30 cellular contexts compared by ENCODE assay signal in the genomic region with DNA sequence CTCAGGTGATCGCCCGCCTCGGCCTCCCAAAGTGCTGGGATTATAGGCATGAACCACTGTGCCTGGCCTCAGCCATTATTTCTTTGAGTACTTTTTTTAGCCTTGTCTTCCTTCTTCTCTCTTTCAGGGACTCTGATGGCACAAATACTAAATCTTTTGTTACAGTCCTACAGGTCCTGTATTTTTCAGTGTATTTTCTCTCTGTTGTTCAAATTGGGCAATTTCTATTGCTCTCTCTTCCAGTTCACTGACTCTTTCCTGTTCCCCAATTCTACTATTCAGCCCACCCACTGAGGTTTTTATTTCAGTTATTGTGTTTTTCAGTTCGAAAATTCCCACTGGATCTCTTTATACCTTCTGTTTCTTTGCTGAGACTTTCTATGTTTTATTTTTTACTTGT.
"Had no signal": no experiment of that assay in that cellular context is flagged by ENCODE, and none has a peak within 500 bp of the region (broad histone marks: within the 10 kb centered on the region; RNA-seq: fewer than 3 reads in every experiment).

No MANE protein-coding gene starts in this region.

- H3K27me3 ChIP-seq: brain microvascular endothelial cell, dorsolateral prefrontal cortex had no signal

- H3K36me3 ChIP-seq: brain microvascular endothelial cell, WERI-Rb-1 had no signal

- ATAC-seq: activated CD4-positive, CD25-positive, alpha-beta regulatory T cell treated with anti-CD3 and anti-CD28 coated beads, Interleukin-2, amount 50 U/mL, for 24 hours; activated CD8-positive, alpha-beta T cell treated with anti-CD3 and anti-CD28 coated beads for 36 hours; activated T-cell treated with anti-CD3 and anti-CD28 coated beads, Interleukin-2, amount 50 U/mL, for 4 hours; activated T-helper 17 cell treated with anti-CD3 and anti-CD28 coated beads, Interleukin-2, amount 50 U/mL, for 72 hours; esophagus mucosa; T-helper 17 cell had no signal

- H3K27ac Mint-ChIP-seq: activated B cell treated with CpG ODN at 0.5 μM for 24 hours; activated CD8-positive, alpha-beta T cell treated with anti-CD3 and anti-CD28 coated beads for 36 hours; activated naive CD8-positive, alpha-beta T cell; activated T-helper 17 cell treated with anti-CD3 and anti-CD28 coated beads, Interleukin-2, amount 50 U/mL, for 72 hours; dendritic cell treated with granulocyte-macrophage colony-stimulating factor and Interleukin-4, amounts not matched to agents 40 ng/mL and 50 ng/mL, for 4 days; endodermal cell; T-helper 2 cell treated with Interferon-gamma antibody and Interleukin-4, amounts not matched to agents 5 μg/mL and 100 μg/mL, for 36 hours had no signal

- H3K4me1 Mint-ChIP-seq: activated T-helper 17 cell treated with anti-CD3 and anti-CD28 coated beads, Interleukin-2, amount 50 U/mL, for 72 hours; central memory CD8-positive, alpha-beta T cell; endodermal cell; T-helper 17 cell had no signal

- H3K27ac ChIP-seq: brain microvascular endothelial cell, coronary artery, dorsolateral prefrontal cortex, WERI-Rb-1 had no signal

- H3K9me3 Mint-ChIP-seq: activated B cell treated with CpG ODN at 0.5 μM for 24 hours; activated CD8-positive, alpha-beta T cell treated with anti-CD3 and anti-CD28 coated beads for 36 hours; activated T-cell treated with anti-CD3 and anti-CD28 coated beads, Interleukin-2, amount 50 U/mL, for 4 hours; activated T-helper 17 cell treated with anti-CD3 and anti-CD28 coated beads, Interleukin-2, amount 50 U/mL, for 72 hours; central memory CD8-positive, alpha-beta T cell; dendritic cell treated with granulocyte-macrophage colony-stimulating factor and Interleukin-4, amounts not matched to agents 40 ng/mL and 50 ng/mL, for 4 days; T-helper 2 cell treated with Interferon-gamma antibody and Interleukin-4, amounts not matched to agents 5 μg/mL and 100 μg/mL, for 36 hours had no signal

- H3K4me3 ChIP-seq: coronary artery, dorsolateral prefrontal cortex had no signal

- H3K27me3 Mint-ChIP-seq: activated B cell treated with CpG ODN at 0.5 μM for 24 hours; activated CD8-positive, alpha-beta T cell treated with anti-CD3 and anti-CD28 coated beads for 36 hours; activated naive CD8-positive, alpha-beta T cell; central memory CD8-positive, alpha-beta T cell had no signal

- H3K4me3 Mint-ChIP-seq: activated B cell treated with CpG ODN at 0.5 μM for 24 hours; activated CD8-positive, alpha-beta T cell treated with anti-CD3 and anti-CD28 coated beads for 36 hours; activated naive CD8-positive, alpha-beta T cell; activated T-cell treated with anti-CD3 and anti-CD28 coated beads, Interleukin-2, amount 50 U/mL, for 4 hours; activated T-helper 17 cell treated with anti-CD3 and anti-CD28 coated beads, Interleukin-2, amount 50 U/mL, for 72 hours; central memory CD8-positive, alpha-beta T cell; dendritic cell treated with granulocyte-macrophage colony-stimulating factor and Interleukin-4, amounts not matched to agents 40 ng/mL and 50 ng/mL, for 4 days; endodermal cell; T-helper 17 cell; T-helper 2 cell treated with Interferon-gamma antibody and Interleukin-4, amounts not matched to agents 5 μg/mL and 100 μg/mL, for 36 hours had no signal

- DNase-seq: activated B cell treated with CpG ODN at 0.5 μM for 24 hours; activated CD4-positive, alpha-beta T cell treated with anti-CD3 and anti-CD28 coated beads for 48 hours; activated CD4-positive, alpha-beta T cell treated with anti-CD3 and anti-CD28 coated beads, Interleukin-2, amount 50 U/mL, for 1 hour; activated CD4-positive, alpha-beta T cell treated with anti-CD3 and anti-CD28 coated beads, Interleukin-2, amount 50 U/mL, for 48 hours; activated CD8-positive, alpha-beta memory T cell treated with anti-CD3 and anti-CD28 coated beads for 24 hours; activated CD8-positive, alpha-beta T cell treated with anti-CD3 and anti-CD28 coated beads for 36 hours; activated effector memory CD4-positive, alpha-beta T cell treated with Interleukin-2 at 50 U/mL for 16 hours; activated gamma-delta T cell treated with Interleukin-2 at 50 U/mL for 16 hours; activated naive CD4-positive, alpha-beta T cell treated with anti-CD3 and anti-CD28 coated beads, Interleukin-2, amount 50 U/mL, for 16 hours; activated naive CD4-positive, alpha-beta T cell treated with Interleukin-2 at 50 U/mL for 16 hours; activated T-cell treated with anti-CD3 and anti-CD28 coated beads, Interleukin-2, amount 50 U/mL, for 4 hours; amniotic stem cell; anterior cingulate cortex; brain microvascular endothelial cell; dorsolateral prefrontal cortex; effector memory CD4-positive, alpha-beta T cell; foreskin fibroblast; head of caudate nucleus; T-helper 17 cell; T1000; WERI-Rb-1 had no signal
